ENCODE assay signal across 19 cellular contexts in genomic region chr17:17497845-17498520, GRCh38.
"Had no signal": no experiment of that assay in that cellular context is flagged by ENCODE, and none has a peak within 500 bp of the region (broad histone marks: within the 10 kb centered on the region; RNA-seq: fewer than 3 reads in every experiment).

No MANE protein-coding gene starts in this region.

- ATAC-seq: activated CD4-positive, CD25-positive, alpha-beta regulatory T cell treated with anti-CD3 and anti-CD28 coated beads, Interleukin-2, amount 50 U/mL, for 24 hours; activated CD8-positive, alpha-beta memory T cell treated with anti-CD3 and anti-CD28 coated beads, Interleukin-2, amount 10 ng/mL, durations not matched to agents 7 days and 5 days; effector memory CD8-positive, alpha-beta T cell; natural killer cell treated with Interleukin-12 subunit alpha and Interleukin-12 subunit beta and Interleukin-15 and Interleukin-18, amount 100 ng/mL, for 72 hours; stimulated activated effector memory CD8-positive, alpha-beta T cell treated with anti-CD3 and anti-CD28 coated beads, Interleukin-12 subunit alpha, Interleukin-12 subunit beta, amount 100 ng/mL, for 72 hours; stimulated activated naive CD8-positive, alpha-beta T cell treated with anti-CD3 and anti-CD28 coated beads, Interleukin-15, amount 100 ng/mL, for 72 hours had no signal

- H3K9me3 Mint-ChIP-seq: activated CD4-positive, alpha-beta memory T cell treated with anti-CD3 and anti-CD28 coated beads, Interleukin-2, amount 10 ng/mL, durations not matched to agents 7 days and 5 days; activated CD4-positive, alpha-beta T cell treated with anti-CD3 and anti-CD28 coated beads, Interleukin-2, amount 10 ng/mL, durations not matched to agents 24 days and 14 days; activated naive CD4-positive, alpha-beta T cell treated with anti-CD3 and anti-CD28 coated beads, Interleukin-2, amount 10 ng/mL, durations not matched to agents 7 days and 5 days; effector memory CD8-positive, alpha-beta T cell; memory B cell; natural killer cell treated with Interleukin-12 subunit alpha and Interleukin-12 subunit beta and Interleukin-15 and Interleukin-18, amount 100 ng/mL, for 72 hours; stimulated activated effector memory CD8-positive, alpha-beta T cell treated with anti-CD3 and anti-CD28 coated beads, Interleukin-12 subunit alpha, Interleukin-12 subunit beta, amount 100 ng/mL, for 72 hours; stimulated activated naive CD8-positive, alpha-beta T cell treated with anti-CD3 and anti-CD28 coated beads, Interleukin-15, amount 100 ng/mL, for 72 hours had no signal

- DNase-seq: activated CD4-positive, alpha-beta memory T cell treated with anti-CD3 and anti-CD28 coated beads, Interleukin-2, amount 10 ng/mL, durations not matched to agents 7 days and 5 days; activated CD4-positive, alpha-beta T cell treated with anti-CD3 and anti-CD28 coated beads, Interleukin-2, amount 10 ng/mL, durations not matched to agents 24 days and 14 days; activated CD8-positive, alpha-beta memory T cell treated with anti-CD3 and anti-CD28 coated beads, Interleukin-2, amount 10 ng/mL, durations not matched to agents 7 days and 5 days; activated effector memory CD4-positive, alpha-beta T cell treated with anti-CD3 and anti-CD28 coated beads, Interleukin-2, amount 50 U/mL, for 16 hours; activated naive CD4-positive, alpha-beta T cell treated with anti-CD3 and anti-CD28 coated beads, Interleukin-2, amount 10 ng/mL, durations not matched to agents 7 days and 5 days; activated T-cell treated with anti-CD3 and anti-CD28 coated beads for 4 hours; anterior cingulate cortex; caudate nucleus; effector memory CD8-positive, alpha-beta T cell; hippocampal formation; nucleus accumbens; stimulated activated CD4-positive, alpha-beta T cell treated with anti-CD3 and anti-CD28 coated beads, Interleukin-2, amount 100 ng/mL, for 24 hours; stimulated activated naive CD8-positive, alpha-beta T cell treated with anti-CD3 and anti-CD28 coated beads, Interleukin-15, amount 100 ng/mL, for 72 hours had no signal

- H3K27me3 ChIP-seq: esophagus muscularis mucosa, tibial artery had no signal

- H3K4me3 Mint-ChIP-seq: activated CD8-positive, alpha-beta memory T cell treated with anti-CD3 and anti-CD28 coated beads, Interleukin-2, amount 10 ng/mL, durations not matched to agents 7 days and 5 days had no signal

- H3K36me3 ChIP-seq: tibial artery had no signal

- H3K36me3 Mint-ChIP-seq: activated CD8-positive, alpha-beta memory T cell treated with anti-CD3 and anti-CD28 coated beads, Interleukin-2, amount 10 ng/mL, durations not matched to agents 7 days and 5 days; memory B cell; natural killer cell treated with Interleukin-12 subunit alpha and Interleukin-12 subunit beta and Interleukin-15 and Interleukin-18, amount 100 ng/mL, for 72 hours had no signal

- H3K9me3 ChIP-seq: esophagus muscularis mucosa, tibial artery had no signal

- H3K4me3 ChIP-seq: tibial artery had no signal

- H3K27ac Mint-ChIP-seq: activated CD4-positive, alpha-beta memory T cell treated with anti-CD3 and anti-CD28 coated beads, Interleukin-2, amount 10 ng/mL, durations not matched to agents 7 days and 5 days; activated CD4-positive, alpha-beta T cell treated with anti-CD3 and anti-CD28 coated beads, Interleukin-2, amount 10 ng/mL, durations not matched to agents 24 days and 14 days; activated CD8-positive, alpha-beta memory T cell treated with anti-CD3 and anti-CD28 coated beads, Interleukin-2, amount 10 ng/mL, durations not matched to agents 7 days and 5 days; activated naive CD4-positive, alpha-beta T cell treated with anti-CD3 and anti-CD28 coated beads, Interleukin-2, amount 10 ng/mL, durations not matched to agents 7 days and 5 days; memory B cell; natural killer cell treated with Interleukin-12 subunit alpha and Interleukin-12 subunit beta and Interleukin-15 and Interleukin-18, amount 100 ng/mL, for 72 hours; stimulated activated effector memory CD8-positive, alpha-beta T cell treated with anti-CD3 and anti-CD28 coated beads, Interleukin-12 subunit alpha, Interleukin-12 subunit beta, amount 100 ng/mL, for 72 hours; stimulated activated naive CD8-positive, alpha-beta T cell treated with anti-CD3 and anti-CD28 coated beads, Interleukin-15, amount 100 ng/mL, for 72 hours had no signal
